Comparison of ENCODE assay signal across 8 cellular contexts in the genomic region with DNA sequence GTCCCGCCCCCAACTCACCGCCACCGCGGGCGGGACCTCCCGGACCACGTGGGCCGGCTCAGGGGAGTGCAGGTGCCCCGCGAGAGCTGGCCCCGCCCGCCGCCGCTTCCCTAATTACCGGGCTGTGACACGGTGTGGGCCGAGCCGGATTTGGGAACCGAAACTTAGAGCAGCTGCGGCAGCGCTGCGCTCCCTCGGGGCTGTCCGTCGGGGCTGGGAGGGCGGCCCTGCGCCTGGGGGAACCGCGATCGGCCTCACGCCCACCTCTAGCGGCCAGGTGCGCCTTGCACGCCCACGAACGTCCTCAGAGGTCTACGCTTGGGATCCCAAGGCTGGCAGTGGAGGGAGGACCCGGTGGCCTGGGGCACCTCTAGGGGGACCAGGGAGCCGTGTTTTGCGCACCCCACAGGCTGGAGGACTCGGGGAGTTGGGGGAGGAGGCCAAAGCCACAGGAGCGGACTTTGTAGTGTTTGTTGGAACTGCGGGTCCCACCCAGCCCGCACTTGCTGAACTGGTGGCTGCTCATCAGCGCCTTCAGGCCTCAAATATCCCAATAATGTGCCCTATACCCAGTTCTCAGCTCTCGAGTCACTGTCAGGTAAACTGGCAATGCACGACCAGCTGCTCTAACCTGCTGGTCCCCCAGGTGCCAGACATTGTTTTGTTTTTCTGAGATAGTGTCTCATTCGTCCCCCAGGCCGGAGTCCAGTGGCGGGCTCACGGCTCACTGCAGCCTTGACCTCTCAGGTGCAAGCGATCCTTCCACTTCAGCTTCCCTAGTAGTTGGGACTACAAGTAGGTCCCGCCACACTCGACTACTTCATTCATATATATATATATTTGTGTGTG. TPM values are rescaled to one million over a fixed set of nuclear protein-coding genes. Genes with fewer than 3 reads are reported as not detected.
DNase-seq lines count a peak whose midpoint lies in the region; ATAC-seq and TF ChIP-seq lines count a peak whose summit lies in the region.

No MANE protein-coding gene starts in this region.

- peak; percentile 65 for ATAC-seq in HG02852 (IDR thresholded peaks at IDR 0.05; ENCODE audit: unreplicated experiment)

- H3K4me1 Mint-ChIP-seq in mesothelial cell of epicardium: peaks cover 28% of the 10 kb centered on the region

- no peaks in the 10 kb centered on the region for H3K36me3 Mint-ChIP-seq in mesothelial cell of epicardium

- H3K4me3 Mint-ChIP-seq in mesothelial cell of epicardium: peak overlapping the region; percentile 67

- TF ChIP-seq CTCF in dorsolateral prefrontal cortex (IDR thresholded peaks at IDR 0.05 in 54 of 56, conservative IDR thresholded peaks at IDR 0.05 in 2 of 56; ENCODE audit: low read depth in 1 of 56, partially characterized antibody in 56 of 56) (peak in 5 of 56 donors; percentile 6 to 33 (median 23)), mesothelial cell of epicardium (IDR thresholded peaks at IDR 0.05; ENCODE audit: unreplicated experiment) (peak; percentile 22)

- no peaks in the 10 kb centered on the region for H3K9me3 Mint-ChIP-seq in mesothelial cell of epicardium

- intact Hi-C loops in dorsolateral prefrontal cortex (cut with DNase I): loop anchor here (2.0 to 5.0 kb wide), 2 partner anchors 112 to 128 kb away; partner anchors contain the start of gene GNB1 (in 1 of the 2)

- H3K27me3 ChIP-seq in dorsolateral prefrontal cortex: no peaks in the 10 kb centered on the region

- DNase-seq in NK-92 treated with Interleukin-12 subunit alpha and Interleukin-12 subunit beta, amount 100 ng/mL, for 24 hours (lab: John Stamatoyannopoulos, UW): peak; percentile 80
- DNase-seq in NK-92 (lab: John Stamatoyannopoulos, UW; ENCODE audit: unreplicated experiment) (no peak), NCI-H1930 (lab: John Stamatoyannopoulos, UW) (peak; percentile 25 to 52), dorsolateral prefrontal cortex (peak in 3 of 10 donors; percentile 61 to 68 (median 65)), mesothelial cell of epicardium (ENCODE audit: low spot score in 2 of 2, unreplicated experiment in 2 of 2) (peak in 1 of 2 experiments; percentile 67)
- DNase-seq in activated CD4-positive, alpha-beta T cell treated with anti-CD3 and anti-CD28 coated beads for 48 hours: peak; percentile 84
- peak; percentile 27 to 59 for DNase-seq in stimulated activated CD8-positive, alpha-beta memory T cell treated with anti-CD3 and anti-CD28 coated beads, Interleukin-2, amount 100 ng/mL, for 1 hour (ENCODE audit: low read depth in 2 of 2)

- H3K4me3 ChIP-seq in dorsolateral prefrontal cortex: peak overlapping the region; percentile 50 to 97 (median 90)

- peak overlapping the region; percentile 61 for H3K27ac Mint-ChIP-seq in mesothelial cell of epicardium

- H3K27ac ChIP-seq in dorsolateral prefrontal cortex: peak overlapping the region in 48 of 59 donors; percentile 5 to 92 (median 62)

- no peaks in the 10 kb centered on the region for H3K27me3 Mint-ChIP-seq in mesothelial cell of epicardium (ENCODE audit: low read depth)

RNA-seq across cellular contexts. Expression of gene NADK, which starts 0.8 kb away (rescaled TPM):
- total RNA-seq in dorsolateral prefrontal cortex: 10 to 100 TPM; 37.6 to 88.4 (median 49.0) TPM
- 77.7 to 79.9 TPM (median 78.2 TPM) in 3 replicates for total RNA-seq in mesothelial cell of epicardium

RNA-seq across cellular contexts. Expression of gene CDK11A, which starts 54.9 kb away (rescaled TPM):
- total RNA-seq in dorsolateral prefrontal cortex: 10 to 100 TPM; 17.9 to 87.7 (median 40.9) TPM
- total RNA-seq in mesothelial cell of epicardium: 47.9 to 54.2 TPM (median 52.8 TPM) in 3 replicates
